In the genomic region with DNA sequence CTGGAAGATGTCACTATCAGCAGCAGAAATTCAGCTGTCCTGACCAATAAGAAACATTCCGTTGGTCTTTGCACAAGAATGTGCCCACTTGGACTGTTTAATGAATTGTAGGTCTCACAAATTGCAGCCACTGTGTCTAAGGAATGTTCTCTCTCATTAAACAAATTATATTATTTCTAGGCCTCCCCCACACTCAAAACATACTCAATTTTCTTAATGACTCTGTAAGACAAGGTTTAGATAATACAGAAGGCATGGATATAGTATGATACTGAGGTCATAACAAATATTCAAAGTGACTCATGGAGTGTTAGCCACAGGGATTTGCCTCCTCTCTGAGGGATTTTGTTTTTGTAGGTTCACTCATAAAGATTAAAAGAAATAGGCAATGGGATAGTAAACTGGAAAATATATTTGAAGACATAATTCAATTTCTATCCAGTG, we compare ENCODE assay signal across 16 cellular contexts.
DNase-seq lines count a peak whose midpoint lies in the region; ATAC-seq, FAIRE-seq and TF ChIP-seq lines count a peak whose summit lies in the region.
"Had no signal": no experiment of that assay in that cellular context is flagged by ENCODE, and none has a peak within 500 bp of the region (broad histone marks: within the 10 kb centered on the region; RNA-seq: fewer than 3 reads in every experiment).

No MANE protein-coding gene starts in this region.

- H3K9me3 ChIP-seq in AG04450 (ENCODE audit: control insufficient read depth, insufficient read depth, low read length) = no peaks in the 10 kb centered on the region
- H3K9me3 ChIP-seq: neutrophil, upper lobe of right lung had no signal

- H3K27ac Mint-ChIP-seq in mesothelial cell of epicardium = peak overlapping the region; percentile 90

- H3K27me3 Mint-ChIP-seq in mesothelial cell of epicardium (ENCODE audit: low read depth) = no peaks in the 10 kb centered on the region

- H3K4me3 ChIP-seq in AG04450 (ENCODE audit: low read depth, low read length) (no peak overlapping the region), choroid plexus epithelial cell (ENCODE audit: low read depth, low read length) (no peak overlapping the region)
- H3K4me3 ChIP-seq: heart right ventricle, SK-N-MC, upper lobe of right lung had no signal

- peak overlapping the region; percentile 30 for H3K4me3 Mint-ChIP-seq in mesothelial cell of epicardium

- peak overlapping the region; percentile 4 for H3K27ac ChIP-seq in AG04450 (ENCODE audit: low read depth, low read length)
- H3K27ac ChIP-seq: heart right ventricle, neutrophil, SK-N-MC, upper lobe of right lung, VCaP had no signal

- no peaks in the 10 kb centered on the region for H3K27me3 ChIP-seq in AG04450 (ENCODE audit: control insufficient read depth, insufficient read depth, low read length)
- H3K27me3 ChIP-seq: heart right ventricle, neutrophil, upper lobe of right lung had no signal

- CTCF ChIA-PET in AG04450 (lab: Charles Lee) = interaction anchor here (0.6 to 1.6 kb wide), 4 partner anchors 23 to 647 kb away, joined by 3 to 5 read pairs (median 3); no protein-coding TSS in a partner anchor

- H3K9me3 Mint-ChIP-seq in mesothelial cell of epicardium = peaks cover 12% of the 10 kb centered on the region

- TF ChIP-seq CTCF in AG04450 (IDR thresholded peaks at IDR 0.05; ENCODE audit: low read depth, low read length) = no peak
- no peak for TF ChIP-seq CTCF in choroid plexus epithelial cell (conservative IDR thresholded peaks at IDR 0.05; ENCODE audit: low read depth, low read length)
- TF ChIP-seq CTCF in mesothelial cell of epicardium (IDR thresholded peaks at IDR 0.05; ENCODE audit: unreplicated experiment) = no peak

- DNase-seq in AG04450 (ENCODE audit: low read depth, low spot score) (peak; percentile 55), HTR-8/SVneo (ENCODE audit: insufficient read length, low spot score) (peak; percentile 13), choroid plexus epithelial cell (ENCODE audit: low read depth) (peak; percentile 72), mesothelial cell of epicardium (ENCODE audit: low spot score in 2 of 2, unreplicated experiment in 2 of 2) (no peak), iPS-NIHi7 (ENCODE audit: extremely low spot score) (no peak)
- DNase-seq: activated naive CD4-positive, alpha-beta T cell treated with anti-CD3 and anti-CD28 coated beads, Interleukin-2, amount 50 U/mL, for 16 hours; heart right ventricle; NCI-H2029 treated with DMSO at 0.1 percent for 48 hours; NK-92 treated with Interleukin-12 subunit alpha and Interleukin-12 subunit beta, amount 100 ng/mL, for 24 hours; upper lobe of right lung had no signal

- H3K4me1 Mint-ChIP-seq in mesothelial cell of epicardium = peaks cover 72% of the 10 kb centered on the region

- ATAC-seq in HG03442 (IDR thresholded peaks at IDR 0.05; ENCODE audit: unreplicated experiment) (no peak), GM19328 (IDR thresholded peaks at IDR 0.05; ENCODE audit: unreplicated experiment) (no peak), HG03045 (IDR thresholded peaks at IDR 0.05; ENCODE audit: unreplicated experiment) (no peak)
- ATAC-seq: heart right ventricle, upper lobe of right lung had no signal

- POLR2A ChIA-PET in AG04450 (lab: Yijun Ruan, JAX) = interaction anchor here (0.6 to 1.2 kb wide), 3 partner anchors 72 to 277 kb away, joined by 3 to 7 read pairs (median 4); a partner anchor contains a TSS

- H3K36me3 Mint-ChIP-seq in mesothelial cell of epicardium = peaks cover 11% of the 10 kb centered on the region

- no peak for FAIRE-seq in HTR-8/SVneo (lab: Jason Lieb, UNC)

Comparison
In these comparisons a context has a peak if more than half of its experiments do, and no peak if none do; other contexts are left out.
1. DNase-seq: peak in AG04450 (single experiment), HTR-8/SVneo (single experiment) and choroid plexus epithelial cell (single experiment); none in mesothelial cell of epicardium (0 of 2) and iPS-NIHi7 (single experiment).